ENCODE assay signal across 8 cellular contexts in the genomic region with DNA sequence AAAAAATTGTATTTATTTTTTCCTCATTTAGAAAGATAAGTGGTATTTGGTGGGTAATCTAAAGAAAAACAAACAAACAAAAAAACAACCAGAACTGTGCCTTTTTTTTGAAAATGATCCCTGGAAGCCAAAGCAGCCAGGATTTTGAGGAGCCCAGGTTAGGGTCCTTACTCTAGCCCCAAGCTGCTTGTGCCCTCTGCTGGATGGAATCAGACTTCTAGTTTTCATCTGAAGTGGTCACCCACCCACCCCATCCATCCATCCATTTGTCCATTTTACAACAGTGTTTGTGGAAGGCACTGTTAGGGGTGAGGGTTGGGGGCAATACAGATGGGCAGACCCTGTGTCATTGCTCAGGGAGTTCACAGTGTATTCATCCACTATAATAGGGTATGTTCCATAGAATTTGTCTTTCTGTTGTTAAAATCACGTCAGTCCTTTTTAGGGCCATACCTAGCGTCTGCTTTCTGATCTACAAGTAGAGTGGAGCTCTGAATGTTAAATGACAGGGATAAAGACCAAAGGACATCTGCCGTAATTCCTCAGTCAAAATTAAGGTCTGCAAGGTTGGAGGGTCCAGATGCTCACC.
DNase-seq lines count a peak whose midpoint lies in the region; ATAC-seq and TF ChIP-seq lines count a peak whose summit lies in the region.

No MANE protein-coding gene starts in this region.

- no peaks in the 10 kb centered on the region for H3K27me3 Mint-ChIP-seq in activated naive CD4-positive, alpha-beta T cell treated with anti-CD3 and anti-CD28 coated beads, Interleukin-2, amount 10 ng/mL, durations not matched to agents 7 days and 5 days

- peaks cover 35% of the 10 kb centered on the region for H3K4me1 Mint-ChIP-seq in activated naive CD4-positive, alpha-beta T cell treated with anti-CD3 and anti-CD28 coated beads, Interleukin-2, amount 10 ng/mL, durations not matched to agents 7 days and 5 days

- ATAC-seq in GM19395 (IDR thresholded peaks at IDR 0.05; ENCODE audit: unreplicated experiment) = no peak

- H3K27ac ChIP-seq in VCaP = no peak overlapping the region; the same call in 1 of the 2 replicates

- H3K36me3 Mint-ChIP-seq in activated naive CD4-positive, alpha-beta T cell treated with anti-CD3 and anti-CD28 coated beads, Interleukin-2, amount 10 ng/mL, durations not matched to agents 7 days and 5 days = peaks cover 18% of the 10 kb centered on the region

- CTCF ChIA-PET in activated naive CD4-positive, alpha-beta T cell treated with anti-CD3 and anti-CD28 coated beads, Interleukin-2, amount 10 ng/mL, durations not matched to agents 7 days and 5 days (lab: Charles Lee) = interaction anchor here (0.8 to 4.6 kb wide), 8 partner anchors 10 to 109 kb away, joined by 3 to 67 read pairs (median 7); no protein-coding TSS in a partner anchor

- TF ChIP-seq CTCF in LNCaP clone FGC (IDR thresholded peaks at IDR 0.05; ENCODE audit: control insufficient read depth, extremely low read depth, insufficient read depth) (peak; percentile 46), VCaP (conservative IDR thresholded peaks at IDR 0.05) (peak; percentile 84)

- no peak overlapping the region for H3K27ac Mint-ChIP-seq in activated naive CD4-positive, alpha-beta T cell treated with anti-CD3 and anti-CD28 coated beads, Interleukin-2, amount 10 ng/mL, durations not matched to agents 7 days and 5 days

- H3K4me3 Mint-ChIP-seq in activated naive CD4-positive, alpha-beta T cell treated with anti-CD3 and anti-CD28 coated beads, Interleukin-2, amount 10 ng/mL, durations not matched to agents 7 days and 5 days = no peak overlapping the region

- peak; percentile 45 for DNase-seq in activated naive CD4-positive, alpha-beta T cell treated with anti-CD3 and anti-CD28 coated beads, Interleukin-2, amount 10 ng/mL, durations not matched to agents 7 days and 5 days
- DNase-seq in activated naive CD4-positive, alpha-beta T cell treated with Interleukin-2 at 50 U/mL for 16 hours = no peak
- DNase-seq in LNCaP clone FGC (ENCODE audit: low read depth) = no peak
- DNase-seq in iPS-NIHi11 (ENCODE audit: low spot score) = peak; percentile 59
- DNase-seq in LoVo (ENCODE audit: low spot score) = no peak
- no peak for DNase-seq in globus pallidus (ENCODE audit: low spot score)

- no peak overlapping the region for H3K4me3 ChIP-seq in LNCaP clone FGC (ENCODE audit: low read depth, low read length)

- H3K9me3 Mint-ChIP-seq in activated naive CD4-positive, alpha-beta T cell treated with anti-CD3 and anti-CD28 coated beads, Interleukin-2, amount 10 ng/mL, durations not matched to agents 7 days and 5 days = no peaks in the 10 kb centered on the region

Comparison
In these comparisons a context has a peak if more than half of its experiments do, and no peak if none do; other contexts are left out.
1. DNase-seq: peak in activated naive CD4-positive, alpha-beta T cell treated with anti-CD3 and anti-CD28 coated beads, Interleukin-2, amount 10 ng/mL, durations not matched to agents 7 days and 5 days (single experiment) and iPS-NIHi11 (single experiment); none in activated naive CD4-positive, alpha-beta T cell treated with Interleukin-2 at 50 U/mL for 16 hours (single experiment), LNCaP clone FGC (single experiment), LoVo (single experiment) and globus pallidus (single experiment).